ENCODE assay signal across 1 cellular context in genomic region chr17:75894049-75894742, GRCh38.
A peak's percentile ranks its signal among the peaks of the same experiment; 100 is the strongest.
TF ChIP-seq lines count a peak whose summit lies in the region.

No MANE protein-coding gene starts in this region.

TF ChIP-seq in K562, 482 proteins besides CTCF, POLR2A, EP300 and RAD21:
- no peak for TF ChIP-seq ZNF23 (CRISPR knock-in tag; IDR thresholded peaks at IDR 0.05)
- no peak for TF ChIP-seq CBX8 (IDR thresholded peaks at IDR 0.05; ENCODE audit: borderline replicate concordance, extremely low read depth, low read depth, low read length, poor library complexity, severe bottlenecking)
- TF ChIP-seq RBFOX2 (IDR thresholded peaks at IDR 0.05; ENCODE audit: low read depth, low read length) = peak; percentile 49; the same call in 1 of the 2 replicates
- TF ChIP-seq ZNF311 (CRISPR knock-in tag; IDR thresholded peaks at IDR 0.05) = no peak
- TF ChIP-seq KDM2B (CRISPR knock-in tag; IDR thresholded peaks at IDR 0.05) = no peak
- TF ChIP-seq, protein P1, sequence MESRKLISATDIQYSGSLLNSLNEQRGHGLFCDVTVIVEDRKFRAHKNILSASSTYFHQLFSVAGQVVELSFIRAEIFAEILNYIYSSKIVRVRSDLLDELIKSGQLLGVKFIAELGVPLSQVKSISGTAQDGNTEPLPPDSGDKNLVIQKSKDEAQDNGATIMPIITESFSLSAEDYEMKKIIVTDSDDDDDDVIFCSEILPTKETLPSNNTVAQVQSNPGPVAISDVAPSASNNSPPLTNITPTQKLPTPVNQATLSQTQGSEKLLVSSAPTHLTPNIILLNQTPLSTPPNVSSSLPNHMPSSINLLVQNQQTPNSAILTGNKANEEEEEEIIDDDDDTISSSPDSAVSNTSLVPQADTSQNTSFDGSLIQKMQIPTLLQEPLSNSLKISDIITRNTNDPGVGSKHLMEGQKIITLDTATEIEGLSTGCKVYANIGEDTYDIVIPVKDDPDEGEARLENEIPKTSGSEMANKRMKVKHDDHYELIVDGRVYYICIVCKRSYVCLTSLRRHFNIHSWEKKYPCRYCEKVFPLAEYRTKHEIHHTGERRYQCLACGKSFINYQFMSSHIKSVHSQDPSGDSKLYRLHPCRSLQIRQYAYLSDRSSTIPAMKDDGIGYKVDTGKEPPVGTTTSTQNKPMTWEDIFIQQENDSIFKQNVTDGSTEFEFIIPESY (CRISPR knock-in tag; IDR thresholded peaks at IDR 0.05) = peak; percentile 85
- no peak for TF ChIP-seq SAFB2 (IDR thresholded peaks at IDR 0.05; ENCODE audit: borderline replicate concordance, low read depth, low read length, severe bottlenecking)
- TF ChIP-seq ZC3H4 (CRISPR knock-in tag; IDR thresholded peaks at IDR 0.05; ENCODE audit: borderline replicate concordance) = 0 out of 2 replicates have a peak, but pooled peaks have one; percentile 31
- TF ChIP-seq, protein P2, sequence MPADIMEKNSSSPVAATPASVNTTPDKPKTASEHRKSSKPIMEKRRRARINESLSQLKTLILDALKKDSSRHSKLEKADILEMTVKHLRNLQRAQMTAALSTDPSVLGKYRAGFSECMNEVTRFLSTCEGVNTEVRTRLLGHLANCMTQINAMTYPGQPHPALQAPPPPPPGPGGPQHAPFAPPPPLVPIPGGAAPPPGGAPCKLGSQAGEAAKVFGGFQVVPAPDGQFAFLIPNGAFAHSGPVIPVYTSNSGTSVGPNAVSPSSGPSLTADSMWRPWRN (IDR thresholded peaks at IDR 0.05; ENCODE audit: low read depth) = no peak
- TF ChIP-seq HDGF (IDR thresholded peaks at IDR 0.05) = no peak
- TF ChIP-seq MAFF (IDR thresholded peaks at IDR 0.05; ENCODE audit: low read length) = no peak
- TF ChIP-seq SUPT5H (IDR thresholded peaks at IDR 0.05) = peak; percentile 40
